18 cellular contexts compared by ENCODE assay signal in the genomic region with DNA sequence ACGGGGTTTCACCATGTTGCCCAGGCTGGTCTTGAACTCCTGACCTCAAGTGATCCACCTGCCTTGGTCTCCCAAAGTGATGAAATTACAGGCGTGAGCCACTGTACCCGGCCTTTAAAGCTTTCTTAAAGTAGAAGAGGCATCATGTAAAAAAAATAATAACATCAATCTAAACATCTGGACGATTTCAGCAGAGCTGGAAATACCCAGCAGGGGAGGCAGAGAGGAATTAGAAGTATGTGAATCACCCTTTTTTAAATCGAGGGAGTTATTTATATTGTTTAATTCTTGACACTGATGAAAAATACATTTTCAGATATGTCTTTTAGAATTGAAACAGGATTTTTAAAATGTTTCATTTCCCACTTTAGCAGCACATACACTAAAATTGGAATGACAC.
"Had no signal": no experiment of that assay in that cellular context is flagged by ENCODE, and none has a peak within 500 bp of the region (broad histone marks: within the 10 kb centered on the region; RNA-seq: fewer than 3 reads in every experiment).

No MANE protein-coding gene starts in this region.

- H3K27me3 ChIP-seq: ovary, right atrium auricular region had no signal

- H3K27ac ChIP-seq: coronary artery, hepatocyte, left ventricle myocardium inferior, lower lobe of right lung, ovary, right atrium auricular region had no signal

- DNase-seq: effector CD4-positive, alpha-beta T cell; endodermal cell; erythroblast; foreskin melanocyte; head of caudate nucleus; kidney; left cardiac atrium; left ventricle myocardium inferior; lower lobe of right lung; natural killer cell; ovary; small intestine; stimulated activated CD4-positive, alpha-beta T cell treated with anti-CD3 and anti-CD28 coated beads, Interleukin-12 subunit alpha, Interleukin-12 subunit beta, amount 100 ng/mL, for 4 hours; stimulated activated naive CD4-positive, alpha-beta T cell treated with Interleukin-2 at 50 U/mL for 16 hours; trophoblast cell had no signal

- H3K4me1 ChIP-seq: left ventricle myocardium inferior, lower lobe of right lung, right atrium auricular region had no signal

- H3K4me2 ChIP-seq: hepatocyte had no signal

- H3K79me2 ChIP-seq: hepatocyte had no signal

- H3K4me3 ChIP-seq: coronary artery, hepatocyte, left ventricle myocardium inferior, lower lobe of right lung, ovary, right atrium auricular region had no signal

- H2AFZ ChIP-seq: hepatocyte had no signal

- H3K9me3 ChIP-seq: left ventricle myocardium inferior, lower lobe of right lung, ovary, right atrium auricular region had no signal

- H3K36me3 ChIP-seq: left ventricle myocardium inferior, lower lobe of right lung, ovary, right atrium auricular region had no signal

- ATAC-seq: left cardiac atrium, lower lobe of right lung, natural killer cell had no signal
